Comparison of ENCODE assay signal across 29 cellular contexts in genomic region chr13:44207476-44207875, GRCh38.
"Had no signal": no experiment of that assay in that cellular context is flagged by ENCODE, and none has a peak within 500 bp of the region (broad histone marks: within the 10 kb centered on the region; RNA-seq: fewer than 3 reads in every experiment).

No MANE protein-coding gene starts in this region.

- H3K4me1 ChIP-seq: ascending aorta, body of pancreas had no signal

- H3K27me3 ChIP-seq: ascending aorta, body of pancreas, cardiac muscle cell had no signal

- FAIRE-seq: RCC 7860, TTC549 had no signal

- ATAC-seq: activated CD8-positive, alpha-beta memory T cell treated with anti-CD3 and anti-CD28 coated beads, Interleukin-2, amount 10 ng/mL, durations not matched to agents 7 days and 5 days; activated naive CD4-positive, alpha-beta T cell treated with anti-CD3 and anti-CD28 coated beads, Interleukin-2, amount 50 U/mL, for 72 hours; activated naive CD8-positive, alpha-beta T cell treated with anti-CD3 and anti-CD28 coated beads, Interleukin-2, amount 50 U/mL, for 24 hours; activated T-cell treated with anti-CD3 and anti-CD28 coated beads, Interleukin-2, amount 50 U/mL, for 4 hours; body of pancreas; T-cell had no signal

- H3K9ac ChIP-seq: KMS-11 had no signal

- DNase-seq: activated B cell treated with CpG ODN at 0.5 μM for 24 hours; activated CD4-positive, alpha-beta T cell treated with anti-CD3 and anti-CD28 coated beads for 1 hour; activated CD4-positive, alpha-beta T cell treated with anti-CD3 and anti-CD28 coated beads, Interleukin-2, amount 10 ng/mL, durations not matched to agents 24 days and 14 days; activated CD4-positive, alpha-beta T cell treated with anti-CD3 and anti-CD28 coated beads, Interleukin-2, amount 50 U/mL, for 48 hours; activated CD8-positive, alpha-beta memory T cell treated with anti-CD3 and anti-CD28 coated beads, Interleukin-2, amount 10 ng/mL, durations not matched to agents 7 days and 5 days; activated effector memory CD4-positive, alpha-beta T cell treated with anti-CD3 and anti-CD28 coated beads, Interleukin-2, amount 50 U/mL, for 16 hours; activated naive CD4-positive, alpha-beta T cell treated with Interleukin-2 at 50 U/mL for 16 hours; activated naive CD8-positive, alpha-beta T cell treated with anti-CD3 and anti-CD28 coated beads, Interleukin-2, amount 50 U/mL, for 24 hours; activated T-cell treated with anti-CD3 and anti-CD28 coated beads, Interleukin-2, amount 50 U/mL, for 4 hours; amniotic stem cell; body of pancreas; MM.1S; NCI-H1105; NCI-H1436; NCI-H1694 treated with DMSO at 0.1 percent for 48 hours; NCI-H2029 treated with DMSO at 0.1 percent for 48 hours; NCI-H345; NCI-H510A; NCI-H69; SIG-M5; T-cell; T-helper 2 cell; T1000 had no signal

- H3K4me1 Mint-ChIP-seq: activated B cell treated with CpG ODN at 0.5 μM for 24 hours; activated CD4-positive, alpha-beta T cell treated with anti-CD3 and anti-CD28 coated beads, Interleukin-2, amount 10 ng/mL, durations not matched to agents 24 days and 14 days; activated CD8-positive, alpha-beta memory T cell treated with anti-CD3 and anti-CD28 coated beads, Interleukin-2, amount 10 ng/mL, durations not matched to agents 7 days and 5 days; activated naive CD8-positive, alpha-beta T cell treated with anti-CD3 and anti-CD28 coated beads, Interleukin-2, amount 50 U/mL, for 24 hours; T-cell had no signal

- H3K9me3 ChIP-seq: body of pancreas had no signal

- H3K36me3 Mint-ChIP-seq: activated CD8-positive, alpha-beta memory T cell treated with anti-CD3 and anti-CD28 coated beads, Interleukin-2, amount 10 ng/mL, durations not matched to agents 7 days and 5 days; T-cell had no signal

- H3K4me3 Mint-ChIP-seq: activated B cell treated with CpG ODN at 0.5 μM for 24 hours; activated CD4-positive, alpha-beta T cell treated with anti-CD3 and anti-CD28 coated beads, Interleukin-2, amount 10 ng/mL, durations not matched to agents 24 days and 14 days; activated CD8-positive, alpha-beta memory T cell treated with anti-CD3 and anti-CD28 coated beads, Interleukin-2, amount 10 ng/mL, durations not matched to agents 7 days and 5 days; activated naive CD8-positive, alpha-beta T cell treated with anti-CD3 and anti-CD28 coated beads, Interleukin-2, amount 50 U/mL, for 24 hours; activated T-cell treated with anti-CD3 and anti-CD28 coated beads, Interleukin-2, amount 50 U/mL, for 4 hours; T-cell had no signal

- H3K27ac ChIP-seq: ascending aorta, body of pancreas, cardiac muscle cell, KMS-11 had no signal

- H3K4me3 ChIP-seq: ascending aorta, body of pancreas, cardiac muscle cell had no signal

- H3K36me3 ChIP-seq: ascending aorta, cardiac muscle cell had no signal

- H3K4me2 ChIP-seq: KMS-11 had no signal

- H3K27ac Mint-ChIP-seq: activated B cell treated with CpG ODN at 0.5 μM for 24 hours; activated CD4-positive, alpha-beta T cell treated with anti-CD3 and anti-CD28 coated beads, Interleukin-2, amount 10 ng/mL, durations not matched to agents 24 days and 14 days; activated CD8-positive, alpha-beta memory T cell treated with anti-CD3 and anti-CD28 coated beads, Interleukin-2, amount 10 ng/mL, durations not matched to agents 7 days and 5 days; activated naive CD4-positive, alpha-beta T cell treated with anti-CD3 and anti-CD28 coated beads, Interleukin-2, amount 50 U/mL, for 72 hours; activated naive CD8-positive, alpha-beta T cell treated with anti-CD3 and anti-CD28 coated beads, Interleukin-2, amount 50 U/mL, for 24 hours; T-cell had no signal
